9 cellular contexts compared by ENCODE assay signal in genomic region chr16:2296662-2297505, GRCh38. TPM values are rescaled to one million over a fixed set of nuclear protein-coding genes. Genes with fewer than 3 reads are reported as not detected.
DNase-seq lines count a peak whose midpoint lies in the region; ATAC-seq and TF ChIP-seq lines count a peak whose summit lies in the region.
"Had no signal": no experiment of that assay in that cellular context is flagged by ENCODE, and none has a peak within 500 bp of the region (broad histone marks: within the 10 kb centered on the region; RNA-seq: fewer than 3 reads in every experiment).

No MANE protein-coding gene starts in this region.

- H3K4me1 Mint-ChIP-seq in CD14-positive monocyte = peaks cover 8% of the 10 kb centered on the region
- H3K4me1 Mint-ChIP-seq in activated T-cell treated with anti-CD3 and anti-CD28 coated beads, Interleukin-2, amount 50 U/mL, for 24 hours (ENCODE audit: low read depth) = no peaks in the 10 kb centered on the region
- H3K4me1 Mint-ChIP-seq: memory B cell had no signal

- H3K36me3 Mint-ChIP-seq in CD14-positive monocyte = no peaks in the 10 kb centered on the region
- no peaks in the 10 kb centered on the region for H3K36me3 Mint-ChIP-seq in activated T-cell treated with anti-CD3 and anti-CD28 coated beads, Interleukin-2, amount 50 U/mL, for 24 hours (ENCODE audit: low read depth)
- H3K36me3 Mint-ChIP-seq: memory B cell had no signal

- ATAC-seq in HG03280 (IDR thresholded peaks at IDR 0.05; ENCODE audit: unreplicated experiment) (no peak), HG03520 (IDR thresholded peaks at IDR 0.05; ENCODE audit: unreplicated experiment) (no peak), HG03432 (IDR thresholded peaks at IDR 0.05; ENCODE audit: unreplicated experiment) (no peak)

- DNase-seq in CD14-positive monocyte (ENCODE audit: low spot score) = peak; percentile 47
- peak; percentile 44 for DNase-seq in H4 (ENCODE audit: low spot score)
- peak; percentile 36 for DNase-seq in activated T-cell treated with anti-CD3 and anti-CD28 coated beads, Interleukin-2, amount 50 U/mL, for 24 hours
- DNase-seq in iPS-NIHi11 (ENCODE audit: low spot score) = peak; percentile 73
- no peak for DNase-seq in NCI-H2227 treated with DMSO at 0.1 percent for 48 hours (lab: John Stamatoyannopoulos, UW)

- intact Hi-C loops in CD14-positive monocyte (cut with micrococcal nuclease) = no loop called here

- peaks cover 0 to 5% (median 0%) of the 10 kb centered on the region in 3 donors for H3K27me3 Mint-ChIP-seq in CD14-positive monocyte (ENCODE audit: low read depth in 3 of 3)
- no peaks in the 10 kb centered on the region for H3K27me3 Mint-ChIP-seq in activated T-cell treated with anti-CD3 and anti-CD28 coated beads, Interleukin-2, amount 50 U/mL, for 24 hours
- H3K27me3 Mint-ChIP-seq: memory B cell had no signal

- TF ChIP-seq CTCF in CD14-positive monocyte (IDR thresholded peaks at IDR 0.05) = peak; percentile 22

- no peak overlapping the region for H3K4me3 Mint-ChIP-seq in CD14-positive monocyte
- H3K4me3 Mint-ChIP-seq in activated T-cell treated with anti-CD3 and anti-CD28 coated beads, Interleukin-2, amount 50 U/mL, for 24 hours = no peak overlapping the region
- H3K4me3 Mint-ChIP-seq: memory B cell had no signal

- peak overlapping the region in 1 of 7 donors; percentile 10 for H3K27ac Mint-ChIP-seq in CD14-positive monocyte
- no peak overlapping the region for H3K27ac Mint-ChIP-seq in activated T-cell treated with anti-CD3 and anti-CD28 coated beads, Interleukin-2, amount 50 U/mL, for 24 hours
- H3K27ac Mint-ChIP-seq: memory B cell had no signal

- H3K9me3 Mint-ChIP-seq in CD14-positive monocyte = no peaks in the 10 kb centered on the region
- no peaks in the 10 kb centered on the region for H3K9me3 Mint-ChIP-seq in activated T-cell treated with anti-CD3 and anti-CD28 coated beads, Interleukin-2, amount 50 U/mL, for 24 hours
- H3K9me3 Mint-ChIP-seq: memory B cell had no signal

RNA-seq across cellular contexts. Expression of gene RNPS1, which starts 29.0 kb away (rescaled TPM):
- 100 to 1,000 TPM in 1 of 2 donors, 10 to 100 TPM in 1; 93.7 to 106 TPM for polyA plus RNA-seq in CD14-positive monocyte
- 144 and 152 TPM in 2 replicates for total RNA-seq in H4 (2014; rRNA removed; shearing (Covaris generic))

RNA-seq across cellular contexts. Expression of gene ABCA3, which starts 43.6 kb away (rescaled TPM):
- polyA plus RNA-seq in CD14-positive monocyte = under 1 TPM; 0.06 to 0.68 TPM
- 0.25 and 0.41 TPM in 2 replicates for total RNA-seq in H4 (2014; rRNA removed; shearing (Covaris generic))

RNA-seq across cellular contexts. Expression of gene ECI1, which starts 45.5 kb away (rescaled TPM):
- polyA plus RNA-seq in CD14-positive monocyte = 10 to 100 TPM; 52.3 to 74.5 TPM
- total RNA-seq in H4 (2014; rRNA removed; shearing (Covaris generic)) = 37.6 and 48.8 TPM in 2 replicates
